In the genomic region with DNA sequence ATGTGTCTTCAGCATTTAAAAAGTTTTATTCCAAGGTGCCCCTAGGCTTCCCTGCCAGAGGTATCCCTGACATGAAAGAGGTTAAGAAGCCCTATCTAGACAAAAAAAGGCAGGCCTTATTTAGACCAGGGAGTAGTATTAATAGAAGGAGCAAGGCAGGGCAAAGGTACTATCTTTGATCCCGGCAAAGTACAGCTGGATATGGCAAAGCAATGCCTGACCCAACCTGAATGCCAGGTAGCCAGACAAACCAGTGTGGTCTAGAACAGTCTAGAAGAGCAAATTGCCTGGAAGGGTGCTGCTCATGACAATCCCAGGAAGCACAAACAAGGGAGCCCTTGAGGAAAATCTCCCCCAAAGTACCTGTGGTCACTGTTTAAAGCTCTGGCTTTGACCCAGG, we compare ENCODE assay signal across 23 cellular contexts.
A peak's percentile ranks its signal among the peaks of the same experiment; 100 is the strongest.
DNase-seq lines count a peak whose midpoint lies in the region; ATAC-seq, FAIRE-seq and TF ChIP-seq lines count a peak whose summit lies in the region.
"Had no signal": no experiment of that assay in that cellular context is flagged by ENCODE, and none has a peak within 500 bp of the region (broad histone marks: within the 10 kb centered on the region; RNA-seq: fewer than 3 reads in every experiment).

No MANE protein-coding gene starts in this region.

- no peak for TF ChIP-seq CTCF in heart left ventricle (IDR thresholded peaks at IDR 0.05)
- TF ChIP-seq CTCF in left ventricle myocardium inferior (IDR thresholded peaks at IDR 0.05; ENCODE audit: borderline replicate concordance), result no peak
- TF ChIP-seq CTCF in endodermal cell (conservative IDR thresholded peaks at IDR 0.05), result no peak

- no peak overlapping the region for H3K4me3 Mint-ChIP-seq in activated CD8-positive, alpha-beta memory T cell treated with anti-CD3 and anti-CD28 coated beads, Interleukin-2, amount 10 ng/mL, durations not matched to agents 7 days and 5 days
- no peak overlapping the region for H3K4me3 Mint-ChIP-seq in endodermal cell
- H3K4me3 Mint-ChIP-seq: CD14-positive monocyte; CD4-positive, alpha-beta T cell; CD8-positive, alpha-beta memory T cell had no signal

- H3K27me3 Mint-ChIP-seq in activated CD8-positive, alpha-beta memory T cell treated with anti-CD3 and anti-CD28 coated beads, Interleukin-2, amount 10 ng/mL, durations not matched to agents 7 days and 5 days, result peaks cover 45% of the 10 kb centered on the region
- H3K27me3 Mint-ChIP-seq in endodermal cell (ENCODE audit: insufficient read depth), result no peaks in the 10 kb centered on the region

- no peaks in the 10 kb centered on the region for H3K4me1 Mint-ChIP-seq in activated CD8-positive, alpha-beta memory T cell treated with anti-CD3 and anti-CD28 coated beads, Interleukin-2, amount 10 ng/mL, durations not matched to agents 7 days and 5 days
- peaks cover 8% of the 10 kb centered on the region for H3K4me1 Mint-ChIP-seq in endodermal cell
- H3K4me1 Mint-ChIP-seq: CD14-positive monocyte; CD8-positive, alpha-beta memory T cell had no signal

- H3K27ac ChIP-seq in heart left ventricle (no peak overlapping the region), left ventricle myocardium inferior (replicated peaks) (no peak overlapping the region), endodermal cell (ENCODE audit: low read depth, low read length) (no peak overlapping the region)
- H3K27ac ChIP-seq: 22Rv1; BLaER1 treated with 17β-estradiol and CSF1 and Interleukin-3, amounts not matched to agents 10 nM and 100 nM; GM23248 had no signal

- TF ChIP-seq POLR2A in heart left ventricle (IDR thresholded peaks at IDR 0.05) (no peak), H54 (IDR thresholded peaks at IDR 0.05; ENCODE audit: low read depth, low read length) (no peak)

- intact Hi-C loops in heart left ventricle (cut with DNase I) (no loop called here), left ventricle myocardium inferior (cut with micrococcal nuclease) (no loop called here)

- peaks cover 0 to 8% (median 0%) of the 10 kb centered on the region in 12 donors for H3K4me1 ChIP-seq in heart left ventricle
- H3K4me1 ChIP-seq in left ventricle myocardium inferior, result peaks cover 14% of the 10 kb centered on the region
- H3K4me1 ChIP-seq in endodermal cell (ENCODE audit: control insufficient read depth, insufficient read depth, low read length), result peaks cover 2% of the 10 kb centered on the region
- H3K4me1 ChIP-seq: BE2C; BLaER1 treated with 17β-estradiol and CSF1 and Interleukin-3, amounts not matched to agents 10 nM and 100 nM had no signal

- WGBS in heart left ventricle, 4 donors, result 56 to 65% (median 63%) methylated on average over 1 of the region's 1 CpG
- 84 to 100% methylated on average over 1 of the region's 1 CpG for WGBS in endodermal cell (ENCODE audit: insufficient coverage in 1 of 2, insufficient read length in 1 of 2), 2 experiments

- H3K9me3 ChIP-seq in heart left ventricle (no peaks in the 10 kb centered on the region), left ventricle myocardium inferior (replicated peaks) (no peaks in the 10 kb centered on the region), endodermal cell (ENCODE audit: control insufficient read depth, low read length) (no peaks in the 10 kb centered on the region)
- H3K9me3 ChIP-seq: BE2C; BLaER1 treated with 17β-estradiol and CSF1 and Interleukin-3, amounts not matched to agents 10 nM and 100 nM had no signal

- no peak for FAIRE-seq in H54 (lab: Jason Lieb, UNC)
- FAIRE-seq: D721Med, GM12878, GM19239 had no signal

- H3K9ac ChIP-seq in endodermal cell (ENCODE audit: extremely low read depth, low read length, poor library complexity, severe bottlenecking), result no peak overlapping the region
- H3K9ac ChIP-seq: BLaER1 treated with 17β-estradiol and CSF1 and Interleukin-3, amounts not matched to agents 10 nM and 100 nM; GM23248 had no signal

- peaks cover 0 to 6% (median 0%) of the 10 kb centered on the region in 9 donors for H3K27me3 ChIP-seq in heart left ventricle
- H3K27me3 ChIP-seq in left ventricle myocardium inferior (ENCODE audit: low read depth), result peaks cover 16% of the 10 kb centered on the region
- no peaks in the 10 kb centered on the region for H3K27me3 ChIP-seq in endodermal cell (ENCODE audit: control insufficient read depth, insufficient read depth, low read length, poor library complexity, severe bottlenecking)
- H3K27me3 ChIP-seq: BE2C; BLaER1 treated with 17β-estradiol and CSF1 and Interleukin-3, amounts not matched to agents 10 nM and 100 nM had no signal

- H3K36me3 ChIP-seq in heart left ventricle (no peaks in the 10 kb centered on the region), left ventricle myocardium inferior (no peaks in the 10 kb centered on the region), endodermal cell (ENCODE audit: control insufficient read depth, insufficient read depth, low read length) (no peaks in the 10 kb centered on the region)
- H3K36me3 ChIP-seq: BE2C; BLaER1 treated with 17β-estradiol and CSF1 and Interleukin-3, amounts not matched to agents 10 nM and 100 nM had no signal

- peaks cover 2% of the 10 kb centered on the region for H3K36me3 Mint-ChIP-seq in activated CD8-positive, alpha-beta memory T cell treated with anti-CD3 and anti-CD28 coated beads, Interleukin-2, amount 10 ng/mL, durations not matched to agents 7 days and 5 days
- H3K36me3 Mint-ChIP-seq in endodermal cell (ENCODE audit: low read depth), result no peaks in the 10 kb centered on the region
- H3K36me3 Mint-ChIP-seq: CD14-positive monocyte had no signal

- H3K4me3 ChIP-seq in heart left ventricle, result no peak overlapping the region
- no peak overlapping the region for H3K4me3 ChIP-seq in left ventricle myocardium inferior
- no peak overlapping the region for H3K4me3 ChIP-seq in endodermal cell (ENCODE audit: low read length)
- H3K4me3 ChIP-seq: BLaER1 treated with 17β-estradiol and CSF1 and Interleukin-3, amounts not matched to agents 10 nM and 100 nM; GM12878; GM23248 had no signal

- H3K9me3 Mint-ChIP-seq in activated CD8-positive, alpha-beta memory T cell treated with anti-CD3 and anti-CD28 coated beads, Interleukin-2, amount 10 ng/mL, durations not matched to agents 7 days and 5 days (ENCODE audit: low read depth), result peaks cover under 1% of the 10 kb centered on the region
- H3K9me3 Mint-ChIP-seq in endodermal cell, result no peaks in the 10 kb centered on the region
- H3K9me3 Mint-ChIP-seq: CD4-positive, alpha-beta T cell; CD8-positive, alpha-beta memory T cell had no signal

- H3K27ac Mint-ChIP-seq in activated CD8-positive, alpha-beta memory T cell treated with anti-CD3 and anti-CD28 coated beads, Interleukin-2, amount 10 ng/mL, durations not matched to agents 7 days and 5 days, result no peak overlapping the region
- no peak overlapping the region for H3K27ac Mint-ChIP-seq in endodermal cell
- H3K27ac Mint-ChIP-seq: CD14-positive monocyte; CD4-positive, alpha-beta T cell had no signal

- peak; percentile 28 for DNase-seq in activated CD8-positive, alpha-beta memory T cell treated with anti-CD3 and anti-CD28 coated beads, Interleukin-2, amount 10 ng/mL, durations not matched to agents 7 days and 5 days
- no peak for DNase-seq in activated CD8-positive, alpha-beta memory T cell treated with anti-CD3 and anti-CD28 coated beads, Interleukin-2, amount 50 U/mL, for 4 hours
- DNase-seq in heart left ventricle (no peak), left ventricle myocardium inferior (no peak), endodermal cell (peak; percentile 24), H54 (ENCODE audit: insufficient read length, low spot score) (no peak)
- DNase-seq: AML-193; BE2C; CD4-positive, alpha-beta T cell; CD8-positive, alpha-beta memory T cell; DMS 273 treated with DMSO at 0.1 percent for 48 hours; DMS79; EL; GDM1; GM23248; H7; HCEC 1CT had no signal

- ATAC-seq in activated CD8-positive, alpha-beta memory T cell treated with anti-CD3 and anti-CD28 coated beads, Interleukin-2, amount 10 ng/mL, durations not matched to agents 7 days and 5 days, result no peak
- ATAC-seq in heart left ventricle, result peak in 3 of 4 donors; percentile 13 to 50 (median 24)
- ATAC-seq: GM12878 had no signal

- CTCF ChIA-PET in activated CD8-positive, alpha-beta memory T cell treated with anti-CD3 and anti-CD28 coated beads, Interleukin-2, amount 10 ng/mL, durations not matched to agents 7 days and 5 days (lab: Charles Lee), result no interaction called here

Comparison
In these comparisons a context has a peak if more than half of its experiments do, and no peak if none do; other contexts are left out.
1. DNase-seq: peak in activated CD8-positive, alpha-beta memory T cell treated with anti-CD3 and anti-CD28 coated beads, Interleukin-2, amount 10 ng/mL, durations not matched to agents 7 days and 5 days (single experiment) and endodermal cell (single experiment); none in activated CD8-positive, alpha-beta memory T cell treated with anti-CD3 and anti-CD28 coated beads, Interleukin-2, amount 50 U/mL, for 4 hours (single experiment), heart left ventricle (0 of 5), left ventricle myocardium inferior (single experiment) and H54 (single experiment).